ENCODE assay signal across 12 cellular contexts in the genomic region with DNA sequence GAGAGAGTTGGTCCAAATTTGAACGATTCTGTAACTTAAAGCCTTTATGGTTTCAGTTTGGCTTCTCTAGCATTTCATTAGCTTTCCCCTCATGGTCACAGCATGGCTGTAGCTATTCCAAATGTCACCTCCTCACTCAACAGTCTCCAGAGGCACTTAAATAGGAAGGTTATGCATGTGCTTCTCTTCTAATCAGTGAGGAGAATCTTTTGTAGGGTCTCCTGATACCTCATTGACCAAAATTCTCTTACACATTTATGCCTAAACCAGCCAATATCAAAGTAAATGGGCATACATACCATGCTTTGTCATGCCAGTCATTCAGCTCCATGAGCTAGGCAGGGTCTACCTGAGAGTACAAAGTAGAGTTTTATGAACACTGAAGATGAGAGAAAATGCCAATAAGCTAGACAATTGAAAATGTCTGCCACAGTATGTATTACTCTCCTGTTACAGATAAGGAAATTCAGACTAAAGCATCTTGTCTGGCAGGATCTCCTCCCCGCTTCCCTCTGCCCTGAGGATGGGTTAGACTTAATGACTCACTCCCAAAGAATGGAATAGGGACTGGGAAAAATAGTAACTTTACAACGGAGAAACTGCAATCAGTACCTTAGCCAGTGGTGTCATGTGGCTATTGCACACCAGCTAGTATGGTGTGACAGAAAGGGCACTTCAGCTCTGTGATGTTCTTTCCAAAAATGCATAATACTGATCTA. TPM values are rescaled to one million over a fixed set of nuclear protein-coding genes. Genes with fewer than 3 reads are reported as not detected.
DNase-seq lines count a peak whose midpoint lies in the region; ATAC-seq, FAIRE-seq and TF ChIP-seq lines count a peak whose summit lies in the region.
"Had no signal": no experiment of that assay in that cellular context is flagged by ENCODE, and none has a peak within 500 bp of the region (broad histone marks: within the 10 kb centered on the region; RNA-seq: fewer than 3 reads in every experiment).

No MANE protein-coding gene starts in this region.

- no peak for TF ChIP-seq POLR2A in K562 (conservative IDR thresholded peaks at IDR 0.05)

- peaks cover 13% of the 10 kb centered on the region; the same call in 1 of the 2 replicates for H4K20me1 ChIP-seq in K562 (replicated peaks; ENCODE audit: control insufficient read depth, insufficient read depth, low read length)
- H4K20me1 ChIP-seq in keratinocyte (ENCODE audit: control insufficient read depth, extremely low read depth, insufficient read depth, low read length), result peaks cover 3% of the 10 kb centered on the region

- in situ Hi-C loops in K562 (cut with MboI), result no loop called here

- FAIRE-seq in K562 (lab: Jason Lieb, UNC) (no peak), keratinocyte (lab: Jason Lieb, UNC) (peak; percentile 98), urothelium cell line (lab: Jason Lieb, UNC) (no peak)
- FAIRE-seq: GM18507 had no signal

- CTCF ChIA-PET in K562 (lab: Yijun Ruan, JAX; ENCODE audit: low intra/inter-chr PET ratio), result no interaction called here

- H3K9me1 ChIP-seq in K562 (ENCODE audit: control insufficient read depth, insufficient read depth, low read length) (no peaks in the 10 kb centered on the region), keratinocyte (ENCODE audit: control insufficient read depth, extremely low read depth, insufficient read depth, low read length) (no peaks in the 10 kb centered on the region)

- H3K9me3 ChIP-seq in K562 (replicated peaks; ENCODE audit: control insufficient read depth, insufficient read depth, low read depth, low read length) (no peaks in the 10 kb centered on the region), keratinocyte (ENCODE audit: control insufficient read depth, low read depth, low read length) (no peaks in the 10 kb centered on the region)
- H3K9me3 ChIP-seq: right lobe of liver had no signal

- TF ChIP-seq EP300 in K562 (IDR thresholded peaks at IDR 0.05; ENCODE audit: low read length), result no peak

- POLR2A ChIA-PET in K562 (lab: Yijun Ruan, JAX), result interaction anchor here (0.7 kb wide), 1 partner anchor 29 kb away, joined by 3 read pairs; no protein-coding TSS in a partner anchor

- 46% methylated on average over 3 of the region's 3 CpGs for WGBS in K562 (ENCODE audit: insufficient coverage, low coverage, missing lambda C conversion rate)

- BruUV-seq in K562 (replicated peaks; lab: Mats Ljungman, UMichigan), result no TSS peak

- H3K9ac ChIP-seq in K562 (ENCODE audit: insufficient read depth in 1 of 2, low read depth in 2 of 2, low read length in 2 of 2) (no peak overlapping the region), keratinocyte (ENCODE audit: control insufficient read depth, extremely low read depth, insufficient read depth, low read length) (peak overlapping the region; percentile 57)

- ATAC-seq in K562, result no peak
- ATAC-seq in GM18502 (IDR thresholded peaks at IDR 0.05; ENCODE audit: poor library complexity, unreplicated experiment), result no peak
- no peak for ATAC-seq in GM21515 (IDR thresholded peaks at IDR 0.05; ENCODE audit: unreplicated experiment)

- H3K27me3 ChIP-seq in K562 (ENCODE audit: control insufficient read depth in 2 of 2, insufficient read depth in 2 of 2, low read length in 2 of 2) (no peaks in the 10 kb centered on the region), keratinocyte (ENCODE audit: control insufficient read depth, extremely low read depth, insufficient read depth, low read length) (no peaks in the 10 kb centered on the region)
- H3K27me3 ChIP-seq: right lobe of liver had no signal

- H3K4me3 ChIP-seq in K562 (no peak overlapping the region), keratinocyte (ENCODE audit: control insufficient read depth in 2 of 3, extremely low read depth in 1 of 3, insufficient read depth in 2 of 3, low read depth in 1 of 3, low read length in 3 of 3) (peak overlapping the region in 2 of 3 experiments; percentile 5 to 15)
- H3K4me3 ChIP-seq: right lobe of liver had no signal

- intact Hi-C loops in K562 (cut with micrococcal nuclease), result no loop called here

- H3K79me2 ChIP-seq in K562 (ENCODE audit: control insufficient read depth, insufficient read depth, low read length) (peaks cover 54% of the 10 kb centered on the region), keratinocyte (ENCODE audit: control insufficient read depth, insufficient read depth, low read length) (peaks cover 75% of the 10 kb centered on the region)

- no peak overlapping the region for H3K27ac ChIP-seq in K562 (ENCODE audit: extremely low read depth, low read depth, low read length)
- peak overlapping the region; percentile 78 for H3K27ac ChIP-seq in keratinocyte (ENCODE audit: control insufficient read depth, insufficient read depth, low read length)
- H3K27ac ChIP-seq: right lobe of liver had no signal

- H2AFZ ChIP-seq in K562 (ENCODE audit: low read depth, low read length) (no peak overlapping the region), keratinocyte (ENCODE audit: control insufficient read depth, low read length) (no peak overlapping the region)

- H3K4me2 ChIP-seq in K562 (ENCODE audit: insufficient read depth, low read length) (no peak overlapping the region), keratinocyte (ENCODE audit: control insufficient read depth, extremely low read depth, insufficient read depth, low read depth, low read length) (peak overlapping the region; percentile 74)

- TF ChIP-seq CTCF in K562 (IDR thresholded peaks at IDR 0.05 in 2 of 3, conservative IDR thresholded peaks at IDR 0.05 in 1 of 3; ENCODE audit: insufficient read depth in 2 of 3, low read depth in 1 of 3, low read length in 3 of 3) (no peak), keratinocyte (optimal IDR thresholded peaks at IDR 0.05 in 1 of 3, IDR thresholded peaks at IDR 0.05 in 1 of 3, conservative IDR thresholded peaks at IDR 0.05 in 1 of 3; ENCODE audit: extremely low read depth in 1 of 3, insufficient read depth in 2 of 3, low read length in 3 of 3) (no peak)

- peaks cover 5% of the 10 kb centered on the region; the same call in 1 of the 3 replicates for H3K36me3 ChIP-seq in K562 (ENCODE audit: control insufficient read depth, insufficient read depth, low read length)
- H3K36me3 ChIP-seq in keratinocyte (ENCODE audit: control insufficient read depth in 2 of 2, extremely low read depth in 1 of 2, insufficient read depth in 2 of 2, low read length in 2 of 2), result peaks cover 3% of the 10 kb centered on the region in 2 experiments
- H3K36me3 ChIP-seq: right lobe of liver had no signal

- H3K4me1 ChIP-seq in K562 (replicated peaks in 1 of 2; ENCODE audit: control insufficient read depth in 2 of 2, insufficient read depth in 2 of 2, low read length in 2 of 2), result peaks cover 0 to 7% of the 10 kb centered on the region in 2 experiments; a peak in 2 of 5 replicates
- peaks cover 52% of the 10 kb centered on the region for H3K4me1 ChIP-seq in keratinocyte (ENCODE audit: control insufficient read depth, extremely low read depth, insufficient read depth, low read length)
- H3K4me1 ChIP-seq: right lobe of liver had no signal

- TF ChIP-seq RAD21 in K562 (CRISPR knock-in tag; conservative IDR thresholded peaks at IDR 0.05 in 1 of 2, IDR thresholded peaks at IDR 0.05 in 1 of 2), result no peak

- peak; percentile 45 for DNase-seq in HT-29 (ENCODE audit: low spot score)
- DNase-seq in K562 (ENCODE audit: extremely low read depth in 1 of 4, low spot score in 3 of 4), result no peak
- peak; percentile 79 for DNase-seq in keratinocyte (ENCODE audit: low read depth, low spot score)
- DNase-seq in urothelium cell line (ENCODE audit: low spot score), result peak; percentile 36
- no peak for DNase-seq in effector CD4-positive, alpha-beta T cell
- DNase-seq: cerebellar nuclear complex, DMS53, NCI-H2171 had no signal

- dilution Hi-C loops in keratinocyte (cut with MboI; ENCODE audit: extremely low pct_ligation_motif_present, low sequenced_read_pairs), result no loop called here

TF ChIP-seq in K562, 482 proteins besides CTCF, POLR2A, EP300 and RAD21 (continues in another document):
- TF ChIP-seq, protein P1, sequence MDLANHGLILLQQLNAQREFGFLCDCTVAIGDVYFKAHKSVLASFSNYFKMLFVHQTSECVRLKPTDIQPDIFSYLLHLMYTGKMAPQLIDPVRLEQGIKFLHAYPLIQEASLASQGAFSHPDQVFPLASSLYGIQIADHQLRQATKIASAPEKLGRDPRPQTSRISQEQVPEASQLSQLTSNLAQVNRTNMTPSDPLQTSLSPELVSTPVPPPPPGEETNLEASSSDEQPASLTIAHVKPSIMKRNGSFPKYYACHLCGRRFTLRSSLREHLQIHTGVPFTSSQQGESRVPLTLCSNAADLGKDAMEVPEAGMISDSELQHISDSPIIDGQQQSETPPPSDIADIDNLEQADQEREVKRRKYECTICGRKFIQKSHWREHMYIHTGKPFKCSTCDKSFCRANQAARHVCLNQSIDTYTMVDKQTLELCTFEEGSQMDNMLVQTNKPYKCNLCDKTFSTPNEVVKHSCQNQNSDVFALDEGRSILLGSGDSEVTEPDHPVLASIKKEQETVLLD (IDR thresholded peaks at IDR 0.05), result no peak

RNA-seq across cellular contexts. Expression of gene DSG2, which starts 15.4 kb away (rescaled TPM):
- 16.5 and 17.8 TPM in 2 replicates for total RNA-seq in HT-29 (2014; rRNA removed; shearing (Covaris generic))
- 29.6 and 74.2 TPM in 2 replicates for total RNA-seq in K562 (2011; cell fraction: chromatin; rRNA removed; ENCODE audit: low replicate concordance)
- total RNA-seq in K562 (2011; cell fraction: nucleolus; rRNA removed), result 42.2 and 54.3 TPM in 2 replicates
- total RNA-seq in K562 (2011; cell fraction: nucleoplasm; rRNA removed), result 74.9 and 105 TPM in 2 replicates
- total RNA-seq in K562 (2014; rRNA removed) (22.2 and 26.5 TPM in 2 replicates), K562 (2014; rRNA removed; fragmentation: Illumina TruSeq; extraction: Trizol) (50.1 and 53.9 TPM in 2 replicates), K562 (2015; rRNA removed; fragmentation: Illumina TruSeq; extraction: Trizol) (39.2 and 43.0 TPM in 2 replicates), K562 (2021) (41.3 and 43.0 TPM in 2 replicates)
- polyA plus RNA-seq in K562 (2011; rRNA removed) (67.9 and 68.6 TPM in 2 replicates), K562 (2014; fragmentation: Illumina TruSeq; extraction: Trizol) (57.9 and 65.7 TPM in 2 replicates), K562 (2014; fragmentation: Nextera tagmentation; extraction: Ambion mirVana) (10 to 100 TPM; 16.9 to 22.6 TPM), K562 (2014; rRNA removed) (34.1 and 40.8 TPM in 2 replicates), keratinocyte (117 to 157 TPM (median 140 TPM) in 3 replicates)
- 24.1 and 46.3 TPM in 2 replicates for polyA plus RNA-seq in K562 (2011; cell fraction: cytosol; rRNA removed)
- 8.7 and 14.5 TPM in 2 replicates for polyA plus RNA-seq in K562 (2011; cell fraction: nucleus; rRNA removed)
- polyA plus RNA-seq in K562 (2012), result 38.2 and 52.0 TPM in 2 replicates
- polyA minus RNA-seq in K562 (2011; rRNA and poly(A)+ RNA removed), result 77.8 and 96.7 TPM in 2 replicates
- 33.7 and 40.5 TPM in 2 replicates for polyA minus RNA-seq in K562 (2011; cell fraction: cytosol; rRNA and poly(A)+ RNA removed)
- 6.6 and 18.2 TPM in 2 replicates for polyA minus RNA-seq in K562 (2011; cell fraction: nucleus; rRNA and poly(A)+ RNA removed)
- 45.0 TPM for polyA plus RNA-seq in keratinocyte (2011; ENCODE audit: low read depth)
- 36.7 and 70.7 TPM in 2 replicates for polyA plus RNA-seq in keratinocyte (2011; cell fraction: cytosol; rRNA removed)
- polyA plus RNA-seq in keratinocyte (2011; cell fraction: nucleus; rRNA removed), result 159 and 180 TPM in 2 replicates
- polyA plus RNA-seq in keratinocyte (2012; ENCODE audit: low replicate concordance), result 30.9 and 98.2 TPM in 2 replicates
- polyA minus RNA-seq in keratinocyte, result 60.4 to 135 TPM (median 94.1 TPM) in 3 replicates
- polyA minus RNA-seq in keratinocyte (2011; cell fraction: cytosol; rRNA and poly(A)+ RNA removed), result 53.3 TPM
- polyA minus RNA-seq in keratinocyte (2011; cell fraction: nucleus; rRNA and poly(A)+ RNA removed), result 162 and 289 TPM in 2 replicates

Comparison
In these comparisons a context has a peak if more than half of its experiments do, and no peak if none do; other contexts are left out.
1. DNase-seq: peak in HT-29 (single experiment), keratinocyte (single experiment) and urothelium cell line (single experiment); none in K562 (0 of 4) and effector CD4-positive, alpha-beta T cell (single experiment).